In the genomic region with DNA sequence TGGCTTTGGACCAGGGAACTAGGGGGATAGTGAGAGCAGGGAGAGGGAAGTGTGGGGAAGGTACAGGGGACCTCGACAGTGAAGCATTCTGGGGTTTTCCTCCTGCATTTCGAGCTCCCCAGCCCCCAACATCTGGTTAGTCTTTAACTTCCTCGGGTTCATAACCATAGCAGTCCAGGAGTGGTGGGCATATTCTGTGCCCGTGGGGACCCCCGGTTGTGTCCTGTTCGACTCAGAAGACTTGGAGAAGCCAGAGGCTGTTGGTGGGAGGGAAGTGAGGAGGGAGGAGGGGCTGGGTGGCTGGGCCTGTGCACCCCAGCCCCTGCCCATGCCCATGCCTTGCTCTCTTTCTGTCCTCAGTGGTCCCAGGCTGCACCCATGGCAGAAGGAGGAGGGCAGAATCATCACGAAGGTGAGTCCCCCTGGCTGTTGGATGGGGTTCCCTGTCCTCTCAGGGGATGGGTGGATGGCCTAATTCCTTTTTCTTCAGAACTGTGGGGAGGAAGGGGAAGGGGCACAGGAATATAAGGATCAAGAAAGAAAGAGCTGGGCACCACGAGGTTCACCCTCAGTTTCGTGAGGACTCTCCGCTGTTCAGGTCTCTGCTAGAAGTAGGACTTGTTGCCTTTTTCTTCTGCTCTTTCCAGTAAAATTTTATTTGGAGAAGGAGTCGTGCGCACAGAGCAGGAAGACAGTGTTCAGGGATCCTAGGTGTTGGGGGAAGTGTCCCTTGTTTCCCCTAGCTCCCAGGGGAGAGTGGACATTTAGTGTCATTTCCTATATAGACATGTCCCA, we compare ENCODE assay signal across 8 cellular contexts. TPM values are rescaled to one million over a fixed set of nuclear protein-coding genes. Genes with fewer than 3 reads are reported as not detected.
DNase-seq lines count a peak whose midpoint lies in the region; ATAC-seq and TF ChIP-seq lines count a peak whose summit lies in the region.

No MANE protein-coding gene starts in this region.

- H3K27ac ChIP-seq in IMR-90 (ENCODE audit: insufficient read depth, low read length) (peak overlapping the region; percentile 92), colonic mucosa (peak overlapping the region; percentile 98)

- no peak overlapping the region for H2BK20ac ChIP-seq in IMR-90 (ENCODE audit: low read depth, low read length)

- peaks cover 30 to 79% of the 10 kb centered on the region in 2 experiments for H3K79me1 ChIP-seq in IMR-90 (ENCODE audit: low read depth in 1 of 2, low read length in 2 of 2)

- H3K27ac Mint-ChIP-seq in nephron progenitor cell: peak overlapping the region; percentile 52
- H3K27ac Mint-ChIP-seq in endothelial cell (ENCODE audit: unreplicated experiment): no peak overlapping the region

- peaks cover 29% of the 10 kb centered on the region for H3K9me1 ChIP-seq in IMR-90 (ENCODE audit: insufficient read depth, low read length)

- BruUV-seq in IMR-90 (replicated peaks; lab: Mats Ljungman, UMichigan): no TSS peak

- H3K27me3 ChIP-seq in IMR-90 (ENCODE audit: control insufficient read depth, insufficient read depth, low read length) (no peaks in the 10 kb centered on the region), colonic mucosa (no peaks in the 10 kb centered on the region)

- no peak for ATAC-seq in IMR-90 (ENCODE audit: low read depth)
- ATAC-seq in GM21786 (IDR thresholded peaks at IDR 0.05; ENCODE audit: unreplicated experiment): no peak

- CTCF ChIA-PET in IMR-90 (lab: Yijun Ruan, JAX): interaction anchor here (0.6 to 2.0 kb wide), 11 partner anchors 10 to 304 kb away, joined by 3 to 6 read pairs (median 3); no protein-coding TSS in a partner anchor

- peaks cover 45% of the 10 kb centered on the region for H3K4me1 Mint-ChIP-seq in nephron progenitor cell
- peaks cover 20% of the 10 kb centered on the region for H3K4me1 Mint-ChIP-seq in endothelial cell (ENCODE audit: unreplicated experiment)

- POLR2A ChIA-PET in IMR-90 (lab: Charles Lee; ENCODE audit: unreplicated experiment): no interaction called here

- peak overlapping the region; percentile 67 for H3K4ac ChIP-seq in IMR-90 (ENCODE audit: low read depth, low read length)

- H2BK120ac ChIP-seq in IMR-90 (ENCODE audit: low read depth, low read length): 0 out of 2 replicates have a peak overlapping the region, but pooled peaks have one; percentile 5

- peak overlapping the region; percentile 95 for H2AK9ac ChIP-seq in IMR-90 (replicated peaks; ENCODE audit: low read depth, low read length, poor library complexity)

- H3K9me3 ChIP-seq in IMR-90 (ENCODE audit: control insufficient read depth, insufficient read depth, low read length) (no peaks in the 10 kb centered on the region), colonic mucosa (no peaks in the 10 kb centered on the region)

- H2BK15ac ChIP-seq in IMR-90 (ENCODE audit: low read depth, low read length): peak overlapping the region; percentile 19; the same call in 1 of the 3 replicates

- H4K8ac ChIP-seq in IMR-90 (ENCODE audit: low read depth in 2 of 2, low read length in 2 of 2): peak overlapping the region in 1 of 2 experiments; percentile 44; a peak in 3 of 4 replicates

- peak overlapping the region; percentile 41 for H2BK5ac ChIP-seq in IMR-90 (ENCODE audit: low read depth, low read length, poor library complexity, severe bottlenecking)

- H3K4me1 ChIP-seq in IMR-90 (ENCODE audit: control insufficient read depth, insufficient read depth, low read length) (peaks cover 23% of the 10 kb centered on the region), colonic mucosa (peaks cover 16% of the 10 kb centered on the region)

- H3K27me3 Mint-ChIP-seq in nephron progenitor cell (ENCODE audit: low read depth, poor library complexity) (peaks cover 3% of the 10 kb centered on the region), endothelial cell (ENCODE audit: unreplicated experiment) (peaks cover 16% of the 10 kb centered on the region)

- peak overlapping the region; percentile 35 for H3K56ac ChIP-seq in IMR-90 (ENCODE audit: extremely low read depth, insufficient read depth, low read length)

- dilution Hi-C loops in IMR-90 (cut with HindIII; ENCODE audit: low sequenced_read_pairs, unreplicated experiment): no loop called here

- no peak overlapping the region for H4K5ac ChIP-seq in IMR-90 (ENCODE audit: low read depth, low read length)

- H3K9me3 Mint-ChIP-seq in nephron progenitor cell (no peaks in the 10 kb centered on the region), endothelial cell (ENCODE audit: unreplicated experiment) (no peaks in the 10 kb centered on the region)

- peaks cover 61% of the 10 kb centered on the region for H3K36me3 ChIP-seq in IMR-90 (ENCODE audit: control insufficient read depth, insufficient read depth, low read length)
- peaks cover 5% of the 10 kb centered on the region for H3K36me3 ChIP-seq in colonic mucosa

- intact Hi-C loops in IMR-90 (cut with micrococcal nuclease): loop anchor here (1.0 to 5.0 kb wide), 6 partner anchors 50 to 223 kb away; a partner anchor contains a TSS
- intact Hi-C loops in colonic mucosa (cut with DNase I): loop anchor here (5.0 kb wide), 1 partner anchor 228 kb away; no protein-coding TSS in a partner anchor

- H3K18ac ChIP-seq in IMR-90 (ENCODE audit: low read depth, low read length): peak overlapping the region; percentile 26; the same call in 1 of the 2 replicates

- WGBS in IMR-90 (ENCODE audit: extremely low coverage in 2 of 2, insufficient read length in 1 of 2), 2 experiments: 60% methylated on average over 1 of the region's 12 CpGs; no CpG with 5 or more reads in 1 of the 2 experiments

- DNase-seq in AG09309 (ENCODE audit: low read depth) (no peak), IMR-90 (no peak), colonic mucosa (no peak), nephron progenitor cell (no peak), endothelial cell (ENCODE audit: low spot score) (no peak), HUDEP-2 (lab: John Stamatoyannopoulos, UW; ENCODE audit: unreplicated experiment in 76 of 76) (no peak), DMS79 (lab: John Stamatoyannopoulos, UW) (no peak)

- peak overlapping the region; percentile 97 for H3K9ac ChIP-seq in IMR-90 (ENCODE audit: low read depth, low read length)
- H3K9ac ChIP-seq in colonic mucosa (ENCODE audit: low read depth in 2 of 2, low read length in 2 of 2): peak overlapping the region; percentile 89 to 97

- H3K36me3 Mint-ChIP-seq in nephron progenitor cell (ENCODE audit: low read depth) (peaks cover 25% of the 10 kb centered on the region), endothelial cell (ENCODE audit: low read depth, unreplicated experiment) (no peaks in the 10 kb centered on the region)

- H3K4me3 Mint-ChIP-seq in nephron progenitor cell (peak overlapping the region; percentile 94), endothelial cell (ENCODE audit: unreplicated experiment) (no peak overlapping the region)

- no peak for TF ChIP-seq RAD21 in IMR-90 (IDR thresholded peaks at IDR 0.05; ENCODE audit: low read length)

- peak overlapping the region; percentile 80 for H3K23ac ChIP-seq in IMR-90 (ENCODE audit: low read depth, low read length)

- H3K4me3 ChIP-seq in AG09309 (ENCODE audit: control insufficient read depth, low read depth, low read length) (peak overlapping the region; percentile 90), IMR-90 (ENCODE audit: insufficient read depth, low read depth, low read length) (peak overlapping the region; percentile 94), colonic mucosa (peak overlapping the region; percentile 80)

- peak; percentile 4 for TF ChIP-seq CTCF in AG09309 (IDR thresholded peaks at IDR 0.05; ENCODE audit: control insufficient read depth, insufficient read depth, low read depth, low read length, missing control alignments)
- TF ChIP-seq CTCF in IMR-90 (conservative IDR thresholded peaks at IDR 0.05; ENCODE audit: low read depth, low read length): no peak
- no peak for TF ChIP-seq CTCF in colonic mucosa (IDR thresholded peaks at IDR 0.05)
- no peak for TF ChIP-seq CTCF in nephron progenitor cell (IDR thresholded peaks at IDR 0.05)
- no peak for TF ChIP-seq CTCF in endothelial cell (IDR thresholded peaks at IDR 0.05; ENCODE audit: unreplicated experiment)

- peaks cover 92% of the 10 kb centered on the region for H4K20me1 ChIP-seq in IMR-90 (ENCODE audit: insufficient read depth, low read length)

- peak overlapping the region; percentile 91 for H3K14ac ChIP-seq in IMR-90 (replicated peaks; ENCODE audit: low read depth, low read length)

- peak overlapping the region; percentile 89 for H2AFZ ChIP-seq in IMR-90 (replicated peaks; ENCODE audit: low read length, poor library complexity)

- no peak; the same call in 1 of the 2 replicates for TF ChIP-seq POLR2A in IMR-90 (IDR thresholded peaks at IDR 0.05; ENCODE audit: low read depth, low read length)

- H3K4me2 ChIP-seq in IMR-90 (ENCODE audit: low read depth, low read length): peak overlapping the region; percentile 95

- in situ Hi-C loops in IMR-90 (cut with MboI; ENCODE audit: low sequenced_read_pairs): loop anchor here (5.0 kb wide), 1 partner anchor 298 kb away; no protein-coding TSS in a partner anchor

- no peak overlapping the region for H4K91ac ChIP-seq in IMR-90 (ENCODE audit: insufficient read depth, low read depth, low read length)

- H2AK5ac ChIP-seq in IMR-90 (ENCODE audit: low read depth, low read length): peak overlapping the region; percentile 87

TF ChIP-seq in IMR-90, 13 proteins besides CTCF, POLR2A, EP300 and RAD21 (continues in another document):
- TF ChIP-seq SMC3 (IDR thresholded peaks at IDR 0.05; ENCODE audit: low read depth, low read length) (no peak), NFE2L2 (IDR thresholded peaks at IDR 0.05; ENCODE audit: low read depth, low read length) (no peak), RCOR1 (IDR thresholded peaks at IDR 0.05; ENCODE audit: insufficient replicate concordance, low read length) (no peak), MAFK (IDR thresholded peaks at IDR 0.05; ENCODE audit: low read depth, low read length) (no peak), RFX5 (IDR thresholded peaks at IDR 0.05; ENCODE audit: low read depth, low read length) (no peak), BHLHE40 (IDR thresholded peaks at IDR 0.05; ENCODE audit: low read depth, low read length) (no peak), CHD1 (IDR thresholded peaks at IDR 0.05; ENCODE audit: low read depth, low read length) (no peak), CEBPB (IDR thresholded peaks at IDR 0.05; ENCODE audit: low read depth, low read length) (no peak), MXI1 (IDR thresholded peaks at IDR 0.05; ENCODE audit: borderline replicate concordance, low read depth, low read length) (no peak), FOS (IDR thresholded peaks at IDR 0.05; ENCODE audit: low read depth, low read length) (no peak)

RNA-seq across cellular contexts. Expression of a gene that starts 4.2 kb away (rescaled TPM):
- total RNA-seq in IMR-90 (2012; rRNA removed) (156 and 190 TPM in 2 replicates), colonic mucosa (100 to 1,000 TPM; 113 to 216 TPM), endothelial cell (ENCODE audit: unreplicated experiment) (3.5 TPM)
- polyA plus RNA-seq in IMR-90 (2012; rRNA removed): 211 and 234 TPM in 2 replicates
- 69.3 and 213 TPM in 2 replicates for polyA plus RNA-seq in IMR-90 (2012; cell fraction: cytosol; rRNA removed)
- polyA plus RNA-seq in IMR-90 (2012; cell fraction: nucleus; rRNA removed; ENCODE audit: low replicate concordance): 853 and 1,420 TPM in 2 replicates

Comparison
In these comparisons a context has a peak if more than half of its experiments do, and no peak if none do; other contexts are left out.
1. RNA of a gene that starts 4.2 kb away (total RNA-seq): 113 to 216 TPM in colonic mucosa and 156 to 190 TPM in IMR-90; 3.5 TPM in endothelial cell (single experiment); every median in the first group is over 10 times any median in the second.
2. Peak in every context shown above with its lines, with median percentiles within 50 percentile points of each other: H3K4me3 ChIP-seq.